8 cellular contexts compared by ENCODE assay signal in genomic region chr5:176609724-176610429, GRCh38. TPM values are rescaled to one million over a fixed set of nuclear protein-coding genes. Genes with fewer than 3 reads are reported as not detected.
DNase-seq lines count a peak whose midpoint lies in the region; ATAC-seq and TF ChIP-seq lines count a peak whose summit lies in the region.

TSS of gene GPRIN1 (minus strand) at chr5:176610156. CDS start at chr5:176599834, 10,322 bp downstream.

- no peak within 1 kb of the TSS for H3K27ac ChIP-seq in CD8-positive, alpha-beta memory T cell (ENCODE audit: low read depth, low read length)
- H3K27ac ChIP-seq in foreskin keratinocyte (no peak within 1 kb of the TSS), osteoblast (ENCODE audit: low read depth, low read length) (no peak within 1 kb of the TSS), aorta (ENCODE audit: low read depth in 1 of 2, low read length in 2 of 2) (no peak within 1 kb of the TSS)

- CTCF ChIA-PET in CD8-positive, alpha-beta memory T cell (lab: Charles Lee) = no interaction called here

- peak within 1 kb of the TSS; percentile 83 to 93 (median 90) for H3K4me3 Mint-ChIP-seq in CD8-positive, alpha-beta memory T cell
- peak within 1 kb of the TSS; percentile 88 for H3K4me3 Mint-ChIP-seq in activated T-helper 1 cell treated with anti-CD3 and anti-CD28 coated beads, Interleukin-12 subunit alpha, Interleukin-12 subunit beta, Interleukin-2, Interleukin-4 antibody, amounts not matched to agents 30 ng/mL and 10 ng/mL and 1 ng/mL, durations not matched to agents 14 hours and 24 hours and 36 hours

- peak within 1 kb of the TSS; percentile 78 for H2AFZ ChIP-seq in osteoblast (ENCODE audit: low read length)

- TF ChIP-seq CTCF in foreskin keratinocyte (conservative IDR thresholded peaks at IDR 0.05) (peak; percentile 59), osteoblast (IDR thresholded peaks at IDR 0.05; ENCODE audit: extremely low read depth, low read depth, low read length) (no peak)

- peaks cover 0 to 2% (median 0%) of the 10 kb centered on the region in 5 donors for H3K9me3 Mint-ChIP-seq in CD8-positive, alpha-beta memory T cell
- no peaks in the 10 kb centered on the region for H3K9me3 Mint-ChIP-seq in activated T-helper 1 cell treated with anti-CD3 and anti-CD28 coated beads, Interleukin-12 subunit alpha, Interleukin-12 subunit beta, Interleukin-2, Interleukin-4 antibody, amounts not matched to agents 30 ng/mL and 10 ng/mL and 1 ng/mL, durations not matched to agents 14 hours and 24 hours and 36 hours

- H3K36me3 Mint-ChIP-seq in CD8-positive, alpha-beta memory T cell = peaks cover 0 to 2% (median 0%) of the 10 kb centered on the region in 3 donors
- H3K36me3 Mint-ChIP-seq in activated T-helper 1 cell treated with anti-CD3 and anti-CD28 coated beads, Interleukin-12 subunit alpha, Interleukin-12 subunit beta, Interleukin-2, Interleukin-4 antibody, amounts not matched to agents 30 ng/mL and 10 ng/mL and 1 ng/mL, durations not matched to agents 14 hours and 24 hours and 36 hours (ENCODE audit: low read depth) = no peaks in the 10 kb centered on the region

- H3K36me3 ChIP-seq in CD8-positive, alpha-beta memory T cell (ENCODE audit: insufficient read depth, low read length) = no peaks in the 10 kb centered on the region
- no peaks in the 10 kb centered on the region for H3K36me3 ChIP-seq in osteoblast (ENCODE audit: insufficient read depth, low read length)
- H3K36me3 ChIP-seq in aorta (ENCODE audit: control insufficient read depth in 1 of 2, insufficient read depth in 2 of 2, low read length in 1 of 2) = no peaks in the 10 kb centered on the region

- peaks cover 8% of the 10 kb centered on the region for H3K27me3 ChIP-seq in CD8-positive, alpha-beta memory T cell (ENCODE audit: insufficient read depth, low read length, poor library complexity, severe bottlenecking)
- no peaks in the 10 kb centered on the region for H3K27me3 ChIP-seq in foreskin keratinocyte
- H3K27me3 ChIP-seq in osteoblast (ENCODE audit: insufficient read depth, low read length) = no peaks in the 10 kb centered on the region
- H3K27me3 ChIP-seq in aorta (ENCODE audit: control insufficient read depth in 1 of 2, insufficient read depth in 2 of 2, low read length in 1 of 2) = no peaks in the 10 kb centered on the region

- peaks cover 4% of the 10 kb centered on the region for H3K4me1 ChIP-seq in CD8-positive, alpha-beta memory T cell (ENCODE audit: insufficient read depth, low read length)
- H3K4me1 ChIP-seq in foreskin keratinocyte (peaks cover 6% of the 10 kb centered on the region), osteoblast (ENCODE audit: insufficient read depth, low read length) (peaks cover 20% of the 10 kb centered on the region), aorta (ENCODE audit: control insufficient read depth in 1 of 2, insufficient read depth in 2 of 2, low read length in 2 of 2) (no peaks in the 10 kb centered on the region)

- 0 to 1% methylated on average over 49 to 100 of the region's 100 CpGs for WGBS in aorta, 2 donors

- DNase-seq in CD8-positive, alpha-beta memory T cell = peak in 4 of 5 donors; percentile 28 to 47 (median 32)
- DNase-seq in OCI-M1 (lab: John Stamatoyannopoulos, UW) (peak; percentile 76), foreskin keratinocyte (no peak), osteoblast (ENCODE audit: insufficient read length, low spot score, missing footprints) (peak; percentile 99), aorta (peak in 1 of 2 donors; percentile 85)
- peak; percentile 65 for DNase-seq in activated T-helper 1 cell treated with anti-CD3 and anti-CD28 coated beads, Interleukin-12 subunit alpha, Interleukin-12 subunit beta, Interleukin-2, Interleukin-4 antibody, amounts not matched to agents 30 ng/mL and 10 ng/mL and 1 ng/mL, durations not matched to agents 14 hours and 24 hours and 36 hours (ENCODE audit: low spot score)

- no peaks in the 10 kb centered on the region for H3K79me2 ChIP-seq in osteoblast (ENCODE audit: insufficient read depth, low read length)

- POLR2A ChIA-PET in CD8-positive, alpha-beta memory T cell (lab: Charles Lee) = no interaction called here

- ATAC-seq in GM19324 (IDR thresholded peaks at IDR 0.05; ENCODE audit: low FRiP score, unreplicated experiment) (peak; percentile 85), HG03432 (IDR thresholded peaks at IDR 0.05; ENCODE audit: unreplicated experiment) (peak; percentile 78), foreskin keratinocyte (peak; percentile 64), aorta (ENCODE audit: low FRiP score) (peak; percentile 64)

- H3K9me3 ChIP-seq in CD8-positive, alpha-beta memory T cell (ENCODE audit: low read length) = no peaks in the 10 kb centered on the region
- no peaks in the 10 kb centered on the region for H3K9me3 ChIP-seq in osteoblast (ENCODE audit: low read depth, low read length)
- no peaks in the 10 kb centered on the region for H3K9me3 ChIP-seq in aorta (ENCODE audit: control insufficient read depth, low read length)

- peaks cover 10 to 31% of the 10 kb centered on the region in 2 donors for H3K27me3 Mint-ChIP-seq in CD8-positive, alpha-beta memory T cell
- peaks cover 39% of the 10 kb centered on the region for H3K27me3 Mint-ChIP-seq in activated T-helper 1 cell treated with anti-CD3 and anti-CD28 coated beads, Interleukin-12 subunit alpha, Interleukin-12 subunit beta, Interleukin-2, Interleukin-4 antibody, amounts not matched to agents 30 ng/mL and 10 ng/mL and 1 ng/mL, durations not matched to agents 14 hours and 24 hours and 36 hours (ENCODE audit: insufficient read depth)

- H3K27ac Mint-ChIP-seq in CD8-positive, alpha-beta memory T cell = peak within 1 kb of the TSS in 5 of 8 donors; percentile 31 to 88 (median 64)
- H3K27ac Mint-ChIP-seq in activated T-helper 1 cell treated with anti-CD3 and anti-CD28 coated beads, Interleukin-12 subunit alpha, Interleukin-12 subunit beta, Interleukin-2, Interleukin-4 antibody, amounts not matched to agents 30 ng/mL and 10 ng/mL and 1 ng/mL, durations not matched to agents 14 hours and 24 hours and 36 hours = peak within 1 kb of the TSS; percentile 76

- H4K20me1 ChIP-seq in osteoblast (ENCODE audit: insufficient read depth, low read length) = peaks cover 9% of the 10 kb centered on the region

- intact Hi-C loops in activated T-helper 1 cell treated with anti-CD3 and anti-CD28 coated beads, Interleukin-12 subunit alpha, Interleukin-12 subunit beta, Interleukin-2, Interleukin-4 antibody, amounts not matched to agents 30 ng/mL and 10 ng/mL and 1 ng/mL, durations not matched to agents 14 hours and 24 hours and 36 hours (cut with micrococcal nuclease) = loop anchor here (1.0 to 2.0 kb wide), 3 partner anchors 37 to 73 kb away; partner anchors contain the start of genes RNF44 and TSPAN17
- intact Hi-C loops in aorta (cut with DNase I) = no loop called here

- H3K4me1 Mint-ChIP-seq in CD8-positive, alpha-beta memory T cell = peaks cover 10 to 13% (median 12%) of the 10 kb centered on the region in 3 donors
- peaks cover 20% of the 10 kb centered on the region for H3K4me1 Mint-ChIP-seq in activated T-helper 1 cell treated with anti-CD3 and anti-CD28 coated beads, Interleukin-12 subunit alpha, Interleukin-12 subunit beta, Interleukin-2, Interleukin-4 antibody, amounts not matched to agents 30 ng/mL and 10 ng/mL and 1 ng/mL, durations not matched to agents 14 hours and 24 hours and 36 hours (ENCODE audit: low read depth)

- H3K4me2 ChIP-seq in osteoblast (ENCODE audit: insufficient read depth, low read length) = peak within 1 kb of the TSS; percentile 72

- H3K4me3 ChIP-seq in CD8-positive, alpha-beta memory T cell (ENCODE audit: low read length) = peak within 1 kb of the TSS; percentile 41
- H3K4me3 ChIP-seq in osteoblast (ENCODE audit: insufficient read depth, low read length) (peak within 1 kb of the TSS; percentile 70), aorta (ENCODE audit: low read length in 2 of 2) (peak within 1 kb of the TSS; percentile 53 to 55)

RNA-seq across cellular contexts. Expression of gene GPRIN1, which starts in this region (rescaled TPM):
- total RNA-seq in CD8-positive, alpha-beta memory T cell = 1 to 10 TPM; 2.3 to 2.7 TPM
- 0.43 TPM for polyA plus RNA-seq in CD8-positive, alpha-beta memory T cell
- 3.1 and 3.2 TPM in 2 replicates for total RNA-seq in activated T-helper 1 cell treated with anti-CD3 and anti-CD28 coated beads, Interleukin-12 subunit alpha, Interleukin-12 subunit beta, Interleukin-2, Interleukin-4 antibody, amounts not matched to agents 30 ng/mL and 10 ng/mL and 1 ng/mL, durations not matched to agents 14 hours and 24 hours and 36 hours
- total RNA-seq in foreskin keratinocyte (16.9 and 18.3 TPM in 2 replicates), osteoblast (1.8 TPM in 2 replicates), aorta (under 1 TPM; 0.81 to 0.87 TPM)
- polyA plus RNA-seq in foreskin keratinocyte (11.1 and 11.4 TPM in 2 replicates), aorta (under 1 TPM; 0.15 to 0.50 TPM)

Comparison
In these comparisons a context has a peak if more than half of its experiments do, and no peak if none do; other contexts are left out.
1. Peak in ATAC-seq and H3K4me3 ChIP-seq in aorta; RNA of the gene not detected or under 1 TPM.
2. DNase-seq: peak in CD8-positive, alpha-beta memory T cell (4 of 5), OCI-M1 (single experiment), activated T-helper 1 cell treated with anti-CD3 and anti-CD28 coated beads, Interleukin-12 subunit alpha, Interleukin-12 subunit beta, Interleukin-2, Interleukin-4 antibody, amounts not matched to agents 30 ng/mL and 10 ng/mL and 1 ng/mL, durations not matched to agents 14 hours and 24 hours and 36 hours (single experiment) and osteoblast (single experiment); none in foreskin keratinocyte (0 of 2).
3. Peak in every context shown above with its lines, with median percentiles within 50 percentile points of each other: H3K4me3 ChIP-seq and ATAC-seq.